1 cellular context compared by ENCODE assay signal in the genomic region with DNA sequence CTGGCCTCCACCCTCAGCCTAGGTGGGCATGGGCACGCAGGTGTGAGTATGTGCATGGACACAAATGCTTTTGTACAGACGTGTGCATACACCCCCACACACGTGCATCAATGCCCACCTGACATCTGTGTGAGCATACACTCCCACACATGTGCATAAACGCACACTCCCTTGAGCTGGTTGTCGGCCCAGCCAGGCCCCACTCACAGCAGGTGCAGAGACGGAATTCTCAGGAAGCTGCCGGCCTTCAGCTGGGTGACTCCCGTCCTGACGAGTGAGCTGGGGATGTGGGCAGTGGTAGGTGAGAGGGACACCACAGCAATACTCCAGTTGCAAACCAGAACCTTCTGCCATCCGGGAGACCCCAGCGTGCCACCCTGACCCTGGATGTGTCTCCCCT.
A peak's percentile ranks its signal among the peaks of the same experiment; 100 is the strongest.
TF ChIP-seq lines count a peak whose summit lies in the region.

No MANE protein-coding gene starts in this region.

TF ChIP-seq in HepG2, 621 proteins besides CTCF, POLR2A, EP300 and RAD21:
- TF ChIP-seq, protein P1, sequence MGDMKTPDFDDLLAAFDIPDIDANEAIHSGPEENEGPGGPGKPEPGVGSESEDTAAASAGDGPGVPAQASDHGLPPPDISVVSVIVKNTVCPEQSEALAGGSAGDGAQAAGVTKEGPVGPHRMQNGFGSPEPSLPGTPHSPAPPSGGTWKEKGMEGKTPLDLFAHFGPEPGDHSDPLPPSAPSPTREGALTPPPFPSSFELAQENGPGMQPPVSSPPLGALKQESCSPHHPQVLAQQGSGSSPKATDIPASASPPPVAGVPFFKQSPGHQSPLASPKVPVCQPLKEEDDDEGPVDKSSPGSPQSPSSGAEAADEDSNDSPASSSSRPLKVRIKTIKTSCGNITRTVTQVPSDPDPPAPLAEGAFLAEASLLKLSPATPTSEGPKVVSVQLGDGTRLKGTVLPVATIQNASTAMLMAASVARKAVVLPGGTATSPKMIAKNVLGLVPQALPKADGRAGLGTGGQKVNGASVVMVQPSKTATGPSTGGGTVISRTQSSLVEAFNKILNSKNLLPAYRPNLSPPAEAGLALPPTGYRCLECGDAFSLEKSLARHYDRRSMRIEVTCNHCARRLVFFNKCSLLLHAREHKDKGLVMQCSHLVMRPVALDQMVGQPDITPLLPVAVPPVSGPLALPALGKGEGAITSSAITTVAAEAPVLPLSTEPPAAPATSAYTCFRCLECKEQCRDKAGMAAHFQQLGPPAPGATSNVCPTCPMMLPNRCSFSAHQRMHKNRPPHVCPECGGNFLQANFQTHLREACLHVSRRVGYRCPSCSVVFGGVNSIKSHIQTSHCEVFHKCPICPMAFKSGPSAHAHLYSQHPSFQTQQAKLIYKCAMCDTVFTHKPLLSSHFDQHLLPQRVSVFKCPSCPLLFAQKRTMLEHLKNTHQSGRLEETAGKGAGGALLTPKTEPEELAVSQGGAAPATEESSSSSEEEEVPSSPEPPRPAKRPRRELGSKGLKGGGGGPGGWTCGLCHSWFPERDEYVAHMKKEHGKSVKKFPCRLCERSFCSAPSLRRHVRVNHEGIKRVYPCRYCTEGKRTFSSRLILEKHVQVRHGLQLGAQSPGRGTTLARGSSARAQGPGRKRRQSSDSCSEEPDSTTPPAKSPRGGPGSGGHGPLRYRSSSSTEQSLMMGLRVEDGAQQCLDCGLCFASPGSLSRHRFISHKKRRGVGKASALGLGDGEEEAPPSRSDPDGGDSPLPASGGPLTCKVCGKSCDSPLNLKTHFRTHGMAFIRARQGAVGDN (CRISPR knock-in tag; IDR thresholded peaks at IDR 0.05): peak; percentile 32
- no peak for TF ChIP-seq RCOR2 (CRISPR knock-in tag; IDR thresholded peaks at IDR 0.05)
TF ChIP-seq in HepG2: peak in this region for 1.
